10 cellular contexts compared by ENCODE assay signal in the genomic region with DNA sequence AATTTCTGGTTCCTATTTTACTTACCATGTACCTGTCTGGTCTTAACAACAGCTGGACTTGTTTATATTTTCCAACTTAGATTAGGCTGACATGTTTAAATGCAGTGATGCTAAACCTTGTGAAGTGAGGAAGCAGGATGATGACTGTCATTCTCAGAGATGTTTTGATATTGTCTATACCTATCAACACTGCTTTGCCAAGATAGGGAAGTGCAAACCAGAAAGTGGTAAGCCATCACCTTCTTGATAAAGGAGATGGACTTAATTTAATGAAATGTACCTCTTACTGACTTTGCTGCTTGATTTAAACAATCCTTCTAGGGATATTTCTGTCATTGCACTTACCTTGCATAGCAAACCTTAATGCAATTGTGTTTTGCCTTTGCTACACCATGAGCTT. TPM values are rescaled to one million over a fixed set of nuclear protein-coding genes. Genes with fewer than 3 reads are reported as not detected.
DNase-seq lines count a peak whose midpoint lies in the region; ATAC-seq lines count a peak whose summit lies in the region.
"Had no signal": no experiment of that assay in that cellular context is flagged by ENCODE, and none has a peak within 500 bp of the region (broad histone marks: within the 10 kb centered on the region; RNA-seq: fewer than 3 reads in every experiment).

No MANE protein-coding gene starts in this region.

- H3K4ac ChIP-seq in mesenchymal stem cell (ENCODE audit: low read depth in 1 of 2, low read length in 2 of 2): no peak overlapping the region

- DNase-seq in adipocyte (ENCODE audit: low read depth) (no peak), mesenchymal stem cell (no peak)
- no peak for DNase-seq in stimulated activated CD4-positive, alpha-beta T cell treated with anti-CD3 and anti-CD28 coated beads, Interleukin-2, amount 100 ng/mL, for 48 hours
- DNase-seq: left colon; NK-92 treated with Interleukin-12 subunit alpha and Interleukin-12 subunit beta, amount 100 ng/mL, for 24 hours had no signal

- H3K14ac ChIP-seq in mesenchymal stem cell (ENCODE audit: low read length in 2 of 2): no peak overlapping the region

- no peaks in the 10 kb centered on the region for H3K27me3 ChIP-seq in BLaER1 treated with 17β-estradiol and CSF1 and Interleukin-3, amounts not matched to agents 10 nM and 100 nM
- no peaks in the 10 kb centered on the region for H3K27me3 ChIP-seq in HUES48 (ENCODE audit: control insufficient read depth, insufficient read depth, low read length)
- H3K27me3 ChIP-seq in adipocyte (replicated peaks; ENCODE audit: control insufficient read depth, insufficient read depth, low read length): no peaks in the 10 kb centered on the region
- H3K27me3 ChIP-seq in mesenchymal stem cell (ENCODE audit: control insufficient read depth in 1 of 2, insufficient read depth in 1 of 2, low read length in 2 of 2): no peaks in the 10 kb centered on the region

- H2BK15ac ChIP-seq in mesenchymal stem cell (ENCODE audit: low read depth, poor library complexity, severe bottlenecking): no peak overlapping the region

- no peaks in the 10 kb centered on the region for H3K9me3 ChIP-seq in BLaER1 treated with 17β-estradiol and CSF1 and Interleukin-3, amounts not matched to agents 10 nM and 100 nM (replicated peaks in 1 of 11)
- no peaks in the 10 kb centered on the region for H3K9me3 ChIP-seq in HUES48 (ENCODE audit: control insufficient read depth, insufficient read depth, low read length)
- H3K9me3 ChIP-seq in adipocyte (ENCODE audit: control insufficient read depth, low read length): no peaks in the 10 kb centered on the region
- H3K9me3 ChIP-seq in mesenchymal stem cell (ENCODE audit: control insufficient read depth, low read length): no peaks in the 10 kb centered on the region

- no peak overlapping the region for H3K18ac ChIP-seq in mesenchymal stem cell (ENCODE audit: low read depth in 1 of 2, low read length in 2 of 2)

- no peak overlapping the region for H2BK5ac ChIP-seq in mesenchymal stem cell (ENCODE audit: low read depth, low read length, poor library complexity, severe bottlenecking)

- H3K9ac ChIP-seq in BLaER1 treated with 17β-estradiol and CSF1 and Interleukin-3, amounts not matched to agents 10 nM and 100 nM: peak overlapping the region in 2 of 11 experiments; percentile 14 to 38; a peak in 4 of 22 replicates
- H3K9ac ChIP-seq in HUES48 (ENCODE audit: low read depth, low read length) (peak overlapping the region; percentile 90), adipocyte (ENCODE audit: low read length) (no peak overlapping the region), mesenchymal stem cell (ENCODE audit: low read length) (peak overlapping the region; percentile 94)

- H3K4me1 ChIP-seq in BLaER1 treated with 17β-estradiol and CSF1 and Interleukin-3, amounts not matched to agents 10 nM and 100 nM: peaks cover 27 to 47% (median 37%) of the 10 kb centered on the region in 10 experiments
- H3K4me1 ChIP-seq in HUES48 (ENCODE audit: control insufficient read depth, insufficient read depth, low read length) (peaks cover 24% of the 10 kb centered on the region), adipocyte (ENCODE audit: control insufficient read depth, insufficient read depth, low read length) (peaks cover 19% of the 10 kb centered on the region), mesenchymal stem cell (ENCODE audit: control insufficient read depth, insufficient read depth, low read depth, low read length) (peaks cover 8% of the 10 kb centered on the region)

- no peak overlapping the region for H4K91ac ChIP-seq in mesenchymal stem cell (ENCODE audit: low read length)

- ATAC-seq in GM18868 (IDR thresholded peaks at IDR 0.05; ENCODE audit: unreplicated experiment): no peak
- no peak for ATAC-seq in HG02970 (IDR thresholded peaks at IDR 0.05; ENCODE audit: low FRiP score, unreplicated experiment)
- no peak for ATAC-seq in GM18520 (IDR thresholded peaks at IDR 0.05; ENCODE audit: unreplicated experiment)
- ATAC-seq: left colon had no signal

- H3K36me3 ChIP-seq in BLaER1 treated with 17β-estradiol and CSF1 and Interleukin-3, amounts not matched to agents 10 nM and 100 nM: peaks cover 0 to 28% (median 9%) of the 10 kb centered on the region in 11 experiments; a peak in 12 of 22 replicates
- H3K36me3 ChIP-seq in HUES48 (ENCODE audit: control insufficient read depth, insufficient read depth, low read length) (peaks cover 32% of the 10 kb centered on the region), adipocyte (ENCODE audit: control insufficient read depth, insufficient read depth, low read length, severe bottlenecking) (no peaks in the 10 kb centered on the region), mesenchymal stem cell (ENCODE audit: control insufficient read depth in 1 of 2, insufficient read depth in 2 of 2, low read depth in 1 of 2, low read length in 2 of 2) (peaks cover 4 to 10% of the 10 kb centered on the region in 2 experiments)

- H3K79me1 ChIP-seq in mesenchymal stem cell (replicated peaks; ENCODE audit: low read length, poor library complexity, severe bottlenecking): peaks cover 2% of the 10 kb centered on the region

- no peak overlapping the region for H3K27ac ChIP-seq in BLaER1 treated with 17β-estradiol and CSF1 and Interleukin-3, amounts not matched to agents 10 nM and 100 nM
- H3K27ac ChIP-seq in HUES48 (ENCODE audit: low read depth, low read length) (no peak overlapping the region), mesenchymal stem cell (ENCODE audit: low read length, poor library complexity, severe bottlenecking) (no peak overlapping the region)

- peak overlapping the region; percentile 13 to 99 (median 82); a peak in 11 of 20 replicates for H3K4me3 ChIP-seq in BLaER1 treated with 17β-estradiol and CSF1 and Interleukin-3, amounts not matched to agents 10 nM and 100 nM
- peak overlapping the region; percentile 92 for H3K4me3 ChIP-seq in HUES48 (ENCODE audit: low read depth, low read length)
- peak overlapping the region; percentile 90 for H3K4me3 ChIP-seq in adipocyte (ENCODE audit: low read length)
- peak overlapping the region in 1 of 2 experiments; percentile 98 for H3K4me3 ChIP-seq in mesenchymal stem cell (ENCODE audit: insufficient read depth in 1 of 2, low read depth in 1 of 2, low read length in 2 of 2)

- no peak overlapping the region for H2BK120ac ChIP-seq in mesenchymal stem cell (ENCODE audit: low read depth, low read length)

- peaks cover 0 to 14% (median 0%) of the 10 kb centered on the region in 11 experiments; a peak in 5 of 22 replicates for H4K20me1 ChIP-seq in BLaER1 treated with 17β-estradiol and CSF1 and Interleukin-3, amounts not matched to agents 10 nM and 100 nM

- no peak overlapping the region for H4K8ac ChIP-seq in mesenchymal stem cell (ENCODE audit: low read length)

- no peak overlapping the region for H2AK5ac ChIP-seq in mesenchymal stem cell (ENCODE audit: low read length, severe bottlenecking)

- peak overlapping the region; percentile 61 to 99 (median 89) for H3K4me2 ChIP-seq in BLaER1 treated with 17β-estradiol and CSF1 and Interleukin-3, amounts not matched to agents 10 nM and 100 nM
- H3K4me2 ChIP-seq in mesenchymal stem cell (ENCODE audit: low read length, poor library complexity, severe bottlenecking): peak overlapping the region; percentile 71

- no peak overlapping the region for H2AFZ ChIP-seq in mesenchymal stem cell (ENCODE audit: low read depth, low read length)

- H2BK12ac ChIP-seq in mesenchymal stem cell (ENCODE audit: low read length in 2 of 2): no peak overlapping the region

- no peak overlapping the region for H3K23ac ChIP-seq in mesenchymal stem cell (ENCODE audit: low read length in 2 of 2)

RNA-seq across cellular contexts. Expression of gene BICD1, which starts 2.2 kb away (rescaled TPM):
- 12.2 TPM for polyA plus RNA-seq in mesenchymal stem cell (2013, experiment 1 of 2)
- 11.8 TPM for polyA plus RNA-seq in mesenchymal stem cell (2013, experiment 2 of 2)
